In genomic region chr22:35477911-35478582, GRCh38 we compare ENCODE assay signal across 9 cellular contexts.
A peak's percentile ranks its signal among the peaks of the same experiment; 100 is the strongest.
DNase-seq lines count a peak whose midpoint lies in the region; ATAC-seq and TF ChIP-seq lines count a peak whose summit lies in the region.
"Had no signal": no experiment of that assay in that cellular context is flagged by ENCODE, and none has a peak within 500 bp of the region (broad histone marks: within the 10 kb centered on the region; RNA-seq: fewer than 3 reads in every experiment).

No MANE protein-coding gene starts in this region.

- no peaks in the 10 kb centered on the region for H3F3A ChIP-seq in neural cell (ENCODE audit: insufficient read depth, low read length, poor library complexity, severe bottlenecking)

- TF ChIP-seq EP300 in neural cell (conservative IDR thresholded peaks at IDR 0.05; ENCODE audit: poor library complexity, severe bottlenecking): no peak

- in situ Hi-C loops in brain microvascular endothelial cell (cut with HindIII; ENCODE audit: low pct_ligation_motif_present, low sequenced_read_pairs): no loop called here

- H3K9ac ChIP-seq in neural cell (ENCODE audit: low read length): peak overlapping the region; percentile 29

- TF ChIP-seq CTCF in brain microvascular endothelial cell (IDR thresholded peaks at IDR 0.05; ENCODE audit: low read depth, low read length, missing control alignments): no peak
- TF ChIP-seq CTCF in neural cell (IDR thresholded peaks at IDR 0.05; ENCODE audit: poor library complexity, severe bottlenecking): no peak

- H3K36me3 ChIP-seq in brain microvascular endothelial cell (replicated peaks) (no peaks in the 10 kb centered on the region), neural cell (ENCODE audit: insufficient read depth, low read length) (no peaks in the 10 kb centered on the region)
- H3K36me3 ChIP-seq: tibial nerve had no signal

- no peak overlapping the region for H2AFZ ChIP-seq in neural cell (ENCODE audit: low read depth, low read length)

- no peaks in the 10 kb centered on the region for H3K27me3 ChIP-seq in brain microvascular endothelial cell (replicated peaks)
- H3K27me3 ChIP-seq in neural cell (ENCODE audit: insufficient read depth, low read depth, low read length): no peaks in the 10 kb centered on the region

- no peaks in the 10 kb centered on the region for H3K79me2 ChIP-seq in neural cell (replicated peaks; ENCODE audit: insufficient read depth, low read length)

- no peaks in the 10 kb centered on the region for H3K9me3 ChIP-seq in neural cell (ENCODE audit: low read length)
- H3K9me3 ChIP-seq: tibial nerve had no signal

- DNase-seq in GM04503 (ENCODE audit: low read depth) (peak; percentile 58), NCI-H345 (lab: John Stamatoyannopoulos, UW) (peak; percentile 75), brain microvascular endothelial cell (peak; percentile 23), T-helper 9 cell (no peak), retina (no peak)
- DNase-seq in activated effector memory CD4-positive, alpha-beta T cell treated with Interleukin-2 at 50 U/mL for 16 hours: no peak

- H3K27ac ChIP-seq in brain microvascular endothelial cell (no peak overlapping the region), neural cell (ENCODE audit: low read length) (peak overlapping the region; percentile 37)

- no peak for ATAC-seq in GM19395 (IDR thresholded peaks at IDR 0.05; ENCODE audit: unreplicated experiment)

- H3K4me3 ChIP-seq in brain microvascular endothelial cell (ENCODE audit: low read depth, low read length) (no peak overlapping the region), neural cell (ENCODE audit: low read length) (peak overlapping the region; percentile 35)
- H3K4me3 ChIP-seq: tibial nerve had no signal

- TF ChIP-seq RAD21 in neural cell (conservative IDR thresholded peaks at IDR 0.05): no peak

- no peaks in the 10 kb centered on the region for H4K20me1 ChIP-seq in neural cell (ENCODE audit: insufficient read depth)

- H3K4me2 ChIP-seq in neural cell (ENCODE audit: low read length): no peak overlapping the region

- H3K9me2 ChIP-seq in neural cell (ENCODE audit: insufficient read depth, low read length): no peaks in the 10 kb centered on the region

TF ChIP-seq in neural cell, 6 proteins besides CTCF, POLR2A, EP300 and RAD21:
- TF ChIP-seq MXI1 (conservative IDR thresholded peaks at IDR 0.05; ENCODE audit: poor library complexity, severe bottlenecking): no peak
- no peak for TF ChIP-seq SMC3 (conservative IDR thresholded peaks at IDR 0.05; ENCODE audit: poor library complexity)
- no peak for TF ChIP-seq POLR2AphosphoS5 (IDR thresholded peaks at IDR 0.05)
- TF ChIP-seq EZH2 (IDR thresholded peaks at IDR 0.05; ENCODE audit: borderline replicate concordance, insufficient read depth, low read length, poor library complexity, severe bottlenecking): no peak
- TF ChIP-seq TAF1 (IDR thresholded peaks at IDR 0.05; ENCODE audit: low read depth): no peak
- TF ChIP-seq REST (IDR thresholded peaks at IDR 0.05; ENCODE audit: borderline replicate concordance): no peak
TF ChIP-seq in neural cell: peak in this region for 0.

Comparison
In these comparisons a context has a peak if more than half of its experiments do, and no peak if none do; other contexts are left out.
1. DNase-seq: peak in GM04503 (single experiment), NCI-H345 (single experiment) and brain microvascular endothelial cell (single experiment); none in T-helper 9 cell (single experiment), retina (single experiment) and activated effector memory CD4-positive, alpha-beta T cell treated with Interleukin-2 at 50 U/mL for 16 hours (single experiment).